In the genomic region with DNA sequence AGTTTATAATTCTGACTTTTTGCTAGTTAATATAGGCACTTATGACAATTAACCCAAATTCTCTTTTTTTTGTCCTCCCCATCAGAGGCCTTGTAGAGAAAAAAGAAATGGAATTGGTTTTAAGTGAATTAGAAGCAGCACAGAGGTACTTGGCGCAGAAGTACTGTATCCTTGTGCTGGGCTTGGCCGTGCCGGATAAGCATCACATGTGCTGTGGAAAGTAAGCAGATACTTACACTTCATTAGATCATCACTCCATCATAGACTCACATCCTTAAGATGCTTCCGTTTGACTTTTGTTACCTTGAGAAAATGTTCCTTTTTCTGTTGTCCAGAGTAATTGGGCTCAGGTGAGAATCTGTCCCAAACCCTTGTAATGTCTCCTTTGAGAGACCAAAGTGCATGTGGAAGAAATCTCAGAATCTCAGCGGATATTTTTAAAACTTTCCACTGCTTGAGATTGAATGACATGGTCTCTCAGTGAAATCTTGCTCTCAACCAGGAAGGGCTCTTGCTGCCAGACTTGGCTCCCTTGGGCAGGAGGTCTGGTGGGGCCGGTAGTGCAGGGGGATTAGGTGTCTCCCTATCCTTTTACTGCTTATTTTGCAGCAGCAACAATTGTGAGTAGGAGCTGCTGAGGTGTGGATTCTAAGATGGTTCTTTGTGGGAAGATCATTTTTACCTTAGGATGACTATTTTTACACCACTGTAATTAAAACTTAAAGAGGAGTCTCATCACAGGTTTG, we compare ENCODE assay signal across 1 cellular context.
TF ChIP-seq lines count a peak whose summit lies in the region.

No MANE protein-coding gene starts in this region.

TF ChIP-seq in WTC11, 78 proteins besides CTCF, POLR2A, EP300 and RAD21 (continued from another document):
- TF ChIP-seq, protein P1, sequence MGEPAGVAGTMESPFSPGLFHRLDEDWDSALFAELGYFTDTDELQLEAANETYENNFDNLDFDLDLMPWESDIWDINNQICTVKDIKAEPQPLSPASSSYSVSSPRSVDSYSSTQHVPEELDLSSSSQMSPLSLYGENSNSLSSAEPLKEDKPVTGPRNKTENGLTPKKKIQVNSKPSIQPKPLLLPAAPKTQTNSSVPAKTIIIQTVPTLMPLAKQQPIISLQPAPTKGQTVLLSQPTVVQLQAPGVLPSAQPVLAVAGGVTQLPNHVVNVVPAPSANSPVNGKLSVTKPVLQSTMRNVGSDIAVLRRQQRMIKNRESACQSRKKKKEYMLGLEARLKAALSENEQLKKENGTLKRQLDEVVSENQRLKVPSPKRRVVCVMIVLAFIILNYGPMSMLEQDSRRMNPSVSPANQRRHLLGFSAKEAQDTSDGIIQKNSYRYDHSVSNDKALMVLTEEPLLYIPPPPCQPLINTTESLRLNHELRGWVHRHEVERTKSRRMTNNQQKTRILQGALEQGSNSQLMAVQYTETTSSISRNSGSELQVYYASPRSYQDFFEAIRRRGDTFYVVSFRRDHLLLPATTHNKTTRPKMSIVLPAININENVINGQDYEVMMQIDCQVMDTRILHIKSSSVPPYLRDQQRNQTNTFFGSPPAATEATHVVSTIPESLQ (CRISPR knock-in tag; IDR thresholded peaks at IDR 0.05), result no peak
- TF ChIP-seq NR3C1 (CRISPR knock-in tag; conservative IDR thresholded peaks at IDR 0.05; ENCODE audit: low read depth), result no peak
- TF ChIP-seq, protein P2, sequence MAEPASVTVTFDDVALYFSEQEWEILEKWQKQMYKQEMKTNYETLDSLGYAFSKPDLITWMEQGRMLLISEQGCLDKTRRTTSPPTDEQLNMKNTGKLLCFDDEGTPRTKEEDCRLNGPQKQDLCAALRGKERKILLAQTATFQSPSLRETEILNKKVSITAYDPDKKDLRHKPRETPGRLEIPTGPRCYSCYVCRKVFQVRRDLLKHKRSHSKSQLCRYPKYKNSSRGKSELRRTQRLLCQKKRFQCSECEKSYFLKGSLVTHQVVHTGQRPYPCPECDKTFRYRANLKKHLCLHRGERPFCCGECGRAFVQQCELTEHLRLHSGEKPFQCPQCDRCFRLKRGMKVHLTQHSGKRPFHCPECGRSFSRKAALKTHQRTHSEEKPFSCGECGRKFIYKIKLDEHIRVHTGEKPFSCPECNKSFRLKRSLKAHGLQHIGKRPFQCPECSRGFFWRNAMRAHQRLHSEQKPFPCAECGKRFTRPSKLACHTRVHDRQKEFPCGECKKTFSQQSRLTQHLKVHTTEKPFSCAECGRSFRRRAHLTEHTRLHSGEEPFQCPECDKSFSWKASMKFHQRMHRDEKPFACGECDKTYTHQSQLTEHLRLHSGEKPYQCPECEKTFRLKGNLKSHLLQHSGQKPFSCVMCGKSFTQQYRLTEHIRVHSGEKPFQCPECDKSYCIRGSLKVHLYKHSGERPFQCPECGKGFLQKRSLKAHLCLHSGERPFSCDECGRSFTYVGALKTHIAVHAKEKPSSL (CRISPR knock-in tag; conservative IDR thresholded peaks at IDR 0.05), result no peak
- TF ChIP-seq FOXK1 (CRISPR knock-in tag; IDR thresholded peaks at IDR 0.05), result no peak
- TF ChIP-seq TEAD4 (CRISPR knock-in tag; IDR thresholded peaks at IDR 0.05), result no peak
- TF ChIP-seq, protein P3, sequence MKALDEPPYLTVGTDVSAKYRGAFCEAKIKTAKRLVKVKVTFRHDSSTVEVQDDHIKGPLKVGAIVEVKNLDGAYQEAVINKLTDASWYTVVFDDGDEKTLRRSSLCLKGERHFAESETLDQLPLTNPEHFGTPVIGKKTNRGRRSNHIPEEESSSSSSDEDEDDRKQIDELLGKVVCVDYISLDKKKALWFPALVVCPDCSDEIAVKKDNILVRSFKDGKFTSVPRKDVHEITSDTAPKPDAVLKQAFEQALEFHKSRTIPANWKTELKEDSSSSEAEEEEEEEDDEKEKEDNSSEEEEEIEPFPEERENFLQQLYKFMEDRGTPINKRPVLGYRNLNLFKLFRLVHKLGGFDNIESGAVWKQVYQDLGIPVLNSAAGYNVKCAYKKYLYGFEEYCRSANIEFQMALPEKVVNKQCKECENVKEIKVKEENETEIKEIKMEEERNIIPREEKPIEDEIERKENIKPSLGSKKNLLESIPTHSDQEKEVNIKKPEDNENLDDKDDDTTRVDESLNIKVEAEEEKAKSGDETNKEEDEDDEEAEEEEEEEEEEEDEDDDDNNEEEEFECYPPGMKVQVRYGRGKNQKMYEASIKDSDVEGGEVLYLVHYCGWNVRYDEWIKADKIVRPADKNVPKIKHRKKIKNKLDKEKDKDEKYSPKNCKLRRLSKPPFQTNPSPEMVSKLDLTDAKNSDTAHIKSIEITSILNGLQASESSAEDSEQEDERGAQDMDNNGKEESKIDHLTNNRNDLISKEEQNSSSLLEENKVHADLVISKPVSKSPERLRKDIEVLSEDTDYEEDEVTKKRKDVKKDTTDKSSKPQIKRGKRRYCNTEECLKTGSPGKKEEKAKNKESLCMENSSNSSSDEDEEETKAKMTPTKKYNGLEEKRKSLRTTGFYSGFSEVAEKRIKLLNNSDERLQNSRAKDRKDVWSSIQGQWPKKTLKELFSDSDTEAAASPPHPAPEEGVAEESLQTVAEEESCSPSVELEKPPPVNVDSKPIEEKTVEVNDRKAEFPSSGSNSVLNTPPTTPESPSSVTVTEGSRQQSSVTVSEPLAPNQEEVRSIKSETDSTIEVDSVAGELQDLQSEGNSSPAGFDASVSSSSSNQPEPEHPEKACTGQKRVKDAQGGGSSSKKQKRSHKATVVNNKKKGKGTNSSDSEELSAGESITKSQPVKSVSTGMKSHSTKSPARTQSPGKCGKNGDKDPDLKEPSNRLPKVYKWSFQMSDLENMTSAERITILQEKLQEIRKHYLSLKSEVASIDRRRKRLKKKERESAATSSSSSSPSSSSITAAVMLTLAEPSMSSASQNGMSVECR (CRISPR knock-in tag; IDR thresholded peaks at IDR 0.05; ENCODE audit: borderline replicate concordance), result no peak
- TF ChIP-seq, protein P4, sequence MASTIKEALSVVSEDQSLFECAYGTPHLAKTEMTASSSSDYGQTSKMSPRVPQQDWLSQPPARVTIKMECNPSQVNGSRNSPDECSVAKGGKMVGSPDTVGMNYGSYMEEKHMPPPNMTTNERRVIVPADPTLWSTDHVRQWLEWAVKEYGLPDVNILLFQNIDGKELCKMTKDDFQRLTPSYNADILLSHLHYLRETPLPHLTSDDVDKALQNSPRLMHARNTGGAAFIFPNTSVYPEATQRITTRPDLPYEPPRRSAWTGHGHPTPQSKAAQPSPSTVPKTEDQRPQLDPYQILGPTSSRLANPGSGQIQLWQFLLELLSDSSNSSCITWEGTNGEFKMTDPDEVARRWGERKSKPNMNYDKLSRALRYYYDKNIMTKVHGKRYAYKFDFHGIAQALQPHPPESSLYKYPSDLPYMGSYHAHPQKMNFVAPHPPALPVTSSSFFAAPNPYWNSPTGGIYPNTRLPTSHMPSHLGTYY (CRISPR knock-in tag; IDR thresholded peaks at IDR 0.05), result no peak
- TF ChIP-seq, protein P5, sequence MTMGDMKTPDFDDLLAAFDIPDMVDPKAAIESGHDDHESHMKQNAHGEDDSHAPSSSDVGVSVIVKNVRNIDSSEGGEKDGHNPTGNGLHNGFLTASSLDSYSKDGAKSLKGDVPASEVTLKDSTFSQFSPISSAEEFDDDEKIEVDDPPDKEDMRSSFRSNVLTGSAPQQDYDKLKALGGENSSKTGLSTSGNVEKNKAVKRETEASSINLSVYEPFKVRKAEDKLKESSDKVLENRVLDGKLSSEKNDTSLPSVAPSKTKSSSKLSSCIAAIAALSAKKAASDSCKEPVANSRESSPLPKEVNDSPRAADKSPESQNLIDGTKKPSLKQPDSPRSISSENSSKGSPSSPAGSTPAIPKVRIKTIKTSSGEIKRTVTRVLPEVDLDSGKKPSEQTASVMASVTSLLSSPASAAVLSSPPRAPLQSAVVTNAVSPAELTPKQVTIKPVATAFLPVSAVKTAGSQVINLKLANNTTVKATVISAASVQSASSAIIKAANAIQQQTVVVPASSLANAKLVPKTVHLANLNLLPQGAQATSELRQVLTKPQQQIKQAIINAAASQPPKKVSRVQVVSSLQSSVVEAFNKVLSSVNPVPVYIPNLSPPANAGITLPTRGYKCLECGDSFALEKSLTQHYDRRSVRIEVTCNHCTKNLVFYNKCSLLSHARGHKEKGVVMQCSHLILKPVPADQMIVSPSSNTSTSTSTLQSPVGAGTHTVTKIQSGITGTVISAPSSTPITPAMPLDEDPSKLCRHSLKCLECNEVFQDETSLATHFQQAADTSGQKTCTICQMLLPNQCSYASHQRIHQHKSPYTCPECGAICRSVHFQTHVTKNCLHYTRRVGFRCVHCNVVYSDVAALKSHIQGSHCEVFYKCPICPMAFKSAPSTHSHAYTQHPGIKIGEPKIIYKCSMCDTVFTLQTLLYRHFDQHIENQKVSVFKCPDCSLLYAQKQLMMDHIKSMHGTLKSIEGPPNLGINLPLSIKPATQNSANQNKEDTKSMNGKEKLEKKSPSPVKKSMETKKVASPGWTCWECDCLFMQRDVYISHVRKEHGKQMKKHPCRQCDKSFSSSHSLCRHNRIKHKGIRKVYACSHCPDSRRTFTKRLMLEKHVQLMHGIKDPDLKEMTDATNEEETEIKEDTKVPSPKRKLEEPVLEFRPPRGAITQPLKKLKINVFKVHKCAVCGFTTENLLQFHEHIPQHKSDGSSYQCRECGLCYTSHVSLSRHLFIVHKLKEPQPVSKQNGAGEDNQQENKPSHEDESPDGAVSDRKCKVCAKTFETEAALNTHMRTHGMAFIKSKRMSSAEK (CRISPR knock-in tag; IDR thresholded peaks at IDR 0.05; ENCODE audit: borderline replicate concordance), result no peak
- TF ChIP-seq, protein P6, sequence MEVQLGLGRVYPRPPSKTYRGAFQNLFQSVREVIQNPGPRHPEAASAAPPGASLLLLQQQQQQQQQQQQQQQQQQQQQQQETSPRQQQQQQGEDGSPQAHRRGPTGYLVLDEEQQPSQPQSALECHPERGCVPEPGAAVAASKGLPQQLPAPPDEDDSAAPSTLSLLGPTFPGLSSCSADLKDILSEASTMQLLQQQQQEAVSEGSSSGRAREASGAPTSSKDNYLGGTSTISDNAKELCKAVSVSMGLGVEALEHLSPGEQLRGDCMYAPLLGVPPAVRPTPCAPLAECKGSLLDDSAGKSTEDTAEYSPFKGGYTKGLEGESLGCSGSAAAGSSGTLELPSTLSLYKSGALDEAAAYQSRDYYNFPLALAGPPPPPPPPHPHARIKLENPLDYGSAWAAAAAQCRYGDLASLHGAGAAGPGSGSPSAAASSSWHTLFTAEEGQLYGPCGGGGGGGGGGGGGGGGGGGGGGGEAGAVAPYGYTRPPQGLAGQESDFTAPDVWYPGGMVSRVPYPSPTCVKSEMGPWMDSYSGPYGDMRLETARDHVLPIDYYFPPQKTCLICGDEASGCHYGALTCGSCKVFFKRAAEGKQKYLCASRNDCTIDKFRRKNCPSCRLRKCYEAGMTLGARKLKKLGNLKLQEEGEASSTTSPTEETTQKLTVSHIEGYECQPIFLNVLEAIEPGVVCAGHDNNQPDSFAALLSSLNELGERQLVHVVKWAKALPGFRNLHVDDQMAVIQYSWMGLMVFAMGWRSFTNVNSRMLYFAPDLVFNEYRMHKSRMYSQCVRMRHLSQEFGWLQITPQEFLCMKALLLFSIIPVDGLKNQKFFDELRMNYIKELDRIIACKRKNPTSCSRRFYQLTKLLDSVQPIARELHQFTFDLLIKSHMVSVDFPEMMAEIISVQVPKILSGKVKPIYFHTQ (CRISPR knock-in tag; IDR thresholded peaks at IDR 0.05), result no peak
- TF ChIP-seq PRRX2 (CRISPR knock-in tag; IDR thresholded peaks at IDR 0.05), result no peak
- TF ChIP-seq, protein P7, sequence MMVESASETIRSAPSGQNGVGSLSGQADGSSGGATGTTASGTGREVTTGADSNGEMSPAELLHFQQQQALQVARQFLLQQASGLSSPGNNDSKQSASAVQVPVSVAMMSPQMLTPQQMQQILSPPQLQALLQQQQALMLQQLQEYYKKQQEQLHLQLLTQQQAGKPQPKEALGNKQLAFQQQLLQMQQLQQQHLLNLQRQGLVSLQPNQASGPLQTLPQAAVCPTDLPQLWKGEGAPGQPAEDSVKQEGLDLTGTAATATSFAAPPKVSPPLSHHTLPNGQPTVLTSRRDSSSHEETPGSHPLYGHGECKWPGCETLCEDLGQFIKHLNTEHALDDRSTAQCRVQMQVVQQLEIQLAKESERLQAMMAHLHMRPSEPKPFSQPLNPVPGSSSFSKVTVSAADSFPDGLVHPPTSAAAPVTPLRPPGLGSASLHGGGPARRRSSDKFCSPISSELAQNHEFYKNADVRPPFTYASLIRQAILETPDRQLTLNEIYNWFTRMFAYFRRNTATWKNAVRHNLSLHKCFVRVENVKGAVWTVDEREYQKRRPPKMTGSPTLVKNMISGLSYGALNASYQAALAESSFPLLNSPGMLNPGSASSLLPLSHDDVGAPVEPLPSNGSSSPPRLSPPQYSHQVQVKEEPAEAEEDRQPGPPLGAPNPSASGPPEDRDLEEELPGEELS (CRISPR knock-in tag; IDR thresholded peaks at IDR 0.05), result no peak
